In genomic region chr11:25961539-25961938, GRCh38 we compare ENCODE assay signal across 3 cellular contexts.
TF ChIP-seq lines count a peak whose summit lies in the region.

No MANE protein-coding gene starts in this region.

TF ChIP-seq in GM23338, 12 proteins besides CTCF, POLR2A, EP300 and RAD21:
- no peak for TF ChIP-seq ZNF331 (CRISPR knock-in tag; IDR thresholded peaks at IDR 0.05; ENCODE audit: low read depth)

TF ChIP-seq in H1, 55 proteins besides CTCF, POLR2A, EP300 and RAD21:
- no peak for TF ChIP-seq ASH2L (IDR thresholded peaks at IDR 0.05; ENCODE audit: low read length)
- TF ChIP-seq SP4 (IDR thresholded peaks at IDR 0.05; ENCODE audit: low read length): no peak
- TF ChIP-seq SAP30 (IDR thresholded peaks at IDR 0.05; ENCODE audit: insufficient read depth, insufficient replicate concordance, low read length): no peak
- no peak for TF ChIP-seq CHD1 (IDR thresholded peaks at IDR 0.05; ENCODE audit: low read depth, low read length)
- no peak for TF ChIP-seq SP2 (IDR thresholded peaks at IDR 0.05; ENCODE audit: low read length)
- TF ChIP-seq RBBP5 (IDR thresholded peaks at IDR 0.05; ENCODE audit: borderline replicate concordance, low read depth, low read length): no peak
- no peak for TF ChIP-seq ATF2 (IDR thresholded peaks at IDR 0.05; ENCODE audit: low read length)
- no peak for TF ChIP-seq CBX5 (IDR thresholded peaks at IDR 0.05; ENCODE audit: low read depth, low read length)
- no peak for TF ChIP-seq E2F6 (IDR thresholded peaks at IDR 0.05)
- no peak for TF ChIP-seq BRCA1 (IDR thresholded peaks at IDR 0.05; ENCODE audit: low read depth, low read length)
- TF ChIP-seq GTF2F1 (IDR thresholded peaks at IDR 0.05; ENCODE audit: borderline replicate concordance, low read depth, low read length): no peak
- TF ChIP-seq CHD7 (IDR thresholded peaks at IDR 0.05; ENCODE audit: insufficient replicate concordance, low read length): no peak

TF ChIP-seq in neural cell, 6 proteins besides CTCF, POLR2A, EP300 and RAD21:
- no peak for TF ChIP-seq EZH2 (IDR thresholded peaks at IDR 0.05; ENCODE audit: borderline replicate concordance, insufficient read depth, low read length, poor library complexity, severe bottlenecking)
- TF ChIP-seq REST (IDR thresholded peaks at IDR 0.05; ENCODE audit: borderline replicate concordance): no peak
- TF ChIP-seq SMC3 (conservative IDR thresholded peaks at IDR 0.05; ENCODE audit: poor library complexity): peak; percentile 71
- TF ChIP-seq POLR2AphosphoS5 (IDR thresholded peaks at IDR 0.05): no peak
- TF ChIP-seq MXI1 (conservative IDR thresholded peaks at IDR 0.05; ENCODE audit: poor library complexity, severe bottlenecking): no peak
- no peak for TF ChIP-seq TAF1 (IDR thresholded peaks at IDR 0.05; ENCODE audit: low read depth)
